In genomic region chr6:163668061-163668426, GRCh38 we compare ENCODE assay signal across 12 cellular contexts.
DNase-seq lines count a peak whose midpoint lies in the region; ATAC-seq, FAIRE-seq and TF ChIP-seq lines count a peak whose summit lies in the region.
"Had no signal": no experiment of that assay in that cellular context is flagged by ENCODE, and none has a peak within 500 bp of the region (broad histone marks: within the 10 kb centered on the region; RNA-seq: fewer than 3 reads in every experiment).

No MANE protein-coding gene starts in this region.

- no peak for TF ChIP-seq POLR2A in GM12891 (IDR thresholded peaks at IDR 0.05; ENCODE audit: low read depth, low read length)

- POLR2A ChIA-PET in naive thymus-derived CD8-positive, alpha-beta T cell (lab: Charles Lee), result no interaction called here

- peaks cover 5% of the 10 kb centered on the region for H3K27me3 Mint-ChIP-seq in dendritic cell treated with granulocyte-macrophage colony-stimulating factor and Interleukin-4, amounts not matched to agents 40 ng/mL and 50 ng/mL, for 4 days
- peaks cover 0 to 6% (median 1%) of the 10 kb centered on the region in 5 donors for H3K27me3 Mint-ChIP-seq in naive thymus-derived CD8-positive, alpha-beta T cell

- H3K4me1 Mint-ChIP-seq in dendritic cell treated with granulocyte-macrophage colony-stimulating factor and Interleukin-4, amounts not matched to agents 40 ng/mL and 50 ng/mL, for 4 days (ENCODE audit: low read depth), result peaks cover 22% of the 10 kb centered on the region
- H3K4me1 Mint-ChIP-seq in naive thymus-derived CD8-positive, alpha-beta T cell, result peaks cover 8 to 39% (median 13%) of the 10 kb centered on the region in 4 donors

- H3K4me3 Mint-ChIP-seq in dendritic cell treated with granulocyte-macrophage colony-stimulating factor and Interleukin-4, amounts not matched to agents 40 ng/mL and 50 ng/mL, for 4 days, result peak overlapping the region; percentile 30
- H3K4me3 Mint-ChIP-seq in naive thymus-derived CD8-positive, alpha-beta T cell, result peak overlapping the region in 5 of 10 donors; percentile 40 to 74 (median 68)

- peak overlapping the region; percentile 78 for H3K27ac Mint-ChIP-seq in dendritic cell treated with granulocyte-macrophage colony-stimulating factor and Interleukin-4, amounts not matched to agents 40 ng/mL and 50 ng/mL, for 4 days
- peak overlapping the region in 5 of 10 donors; percentile 1 to 63 (median 35) for H3K27ac Mint-ChIP-seq in naive thymus-derived CD8-positive, alpha-beta T cell

- peak; percentile 49 for ATAC-seq in GM21360 (IDR thresholded peaks at IDR 0.05; ENCODE audit: unreplicated experiment)
- ATAC-seq in HG03060 (IDR thresholded peaks at IDR 0.05; ENCODE audit: low read depth, unreplicated experiment), result peak; percentile 42
- no peak for ATAC-seq in naive thymus-derived CD8-positive, alpha-beta T cell
- ATAC-seq in left cardiac atrium, result no peak
- ATAC-seq: PC-3 had no signal

- intact Hi-C loops in dendritic cell treated with granulocyte-macrophage colony-stimulating factor and Interleukin-4, amounts not matched to agents 40 ng/mL and 50 ng/mL, for 4 days (cut with micrococcal nuclease), result loop anchor here (5.0 kb wide), 2 partner anchors 44 to 89 kb away; no protein-coding TSS in a partner anchor
- intact Hi-C loops in left cardiac atrium (cut with DNase I), result no loop called here

- DNase-seq in GM12891 (ENCODE audit: insufficient read length, low spot score) (peak; percentile 41), LoVo (ENCODE audit: low spot score) (no peak), left cardiac atrium (no peak)
- DNase-seq in stimulated activated CD4-positive, alpha-beta T cell treated with anti-CD3 and anti-CD28 coated beads, Interleukin-4, amount 100 ng/mL, for 1 hour, result no peak
- DNase-seq in naive thymus-derived CD8-positive, alpha-beta T cell, result no peak
- DNase-seq: esophagus squamous epithelium; NCI-H187; PC-3; stimulated activated naive CD4-positive, alpha-beta T cell treated with Interleukin-2 at 50 U/mL for 16 hours had no signal

- no peaks in the 10 kb centered on the region for H3K36me3 Mint-ChIP-seq in dendritic cell treated with granulocyte-macrophage colony-stimulating factor and Interleukin-4, amounts not matched to agents 40 ng/mL and 50 ng/mL, for 4 days (ENCODE audit: low read depth)
- no peaks in the 10 kb centered on the region for H3K36me3 Mint-ChIP-seq in naive thymus-derived CD8-positive, alpha-beta T cell

- no peak for FAIRE-seq in GM12891 (lab: Jason Lieb, UNC)

- H3K9me3 Mint-ChIP-seq in dendritic cell treated with granulocyte-macrophage colony-stimulating factor and Interleukin-4, amounts not matched to agents 40 ng/mL and 50 ng/mL, for 4 days, result no peaks in the 10 kb centered on the region
- no peaks in the 10 kb centered on the region for H3K9me3 Mint-ChIP-seq in naive thymus-derived CD8-positive, alpha-beta T cell

TF ChIP-seq in GM12891, 5 proteins besides CTCF, POLR2A, EP300 and RAD21:
- TF ChIP-seq PAX5 (IDR thresholded peaks at IDR 0.05; ENCODE audit: insufficient read depth, low read length, severe bottlenecking) (no peak), POU2F2 (IDR thresholded peaks at IDR 0.05; ENCODE audit: low read depth, low read length) (no peak), TAF1 (IDR thresholded peaks at IDR 0.05; ENCODE audit: low read depth, low read length) (no peak), POLR2AphosphoS5 (IDR thresholded peaks at IDR 0.05; ENCODE audit: low read depth, low read length) (no peak), SPI1 (IDR thresholded peaks at IDR 0.05; ENCODE audit: low read depth, low read length) (no peak)

Comparison
In these comparisons a context has a peak if more than half of its experiments do, and no peak if none do; other contexts are left out.
1. ATAC-seq: peak in GM21360 (single experiment) and HG03060 (single experiment); none in naive thymus-derived CD8-positive, alpha-beta T cell (0 of 2) and left cardiac atrium (0 of 2).